28 cellular contexts compared by ENCODE assay signal in the genomic region with DNA sequence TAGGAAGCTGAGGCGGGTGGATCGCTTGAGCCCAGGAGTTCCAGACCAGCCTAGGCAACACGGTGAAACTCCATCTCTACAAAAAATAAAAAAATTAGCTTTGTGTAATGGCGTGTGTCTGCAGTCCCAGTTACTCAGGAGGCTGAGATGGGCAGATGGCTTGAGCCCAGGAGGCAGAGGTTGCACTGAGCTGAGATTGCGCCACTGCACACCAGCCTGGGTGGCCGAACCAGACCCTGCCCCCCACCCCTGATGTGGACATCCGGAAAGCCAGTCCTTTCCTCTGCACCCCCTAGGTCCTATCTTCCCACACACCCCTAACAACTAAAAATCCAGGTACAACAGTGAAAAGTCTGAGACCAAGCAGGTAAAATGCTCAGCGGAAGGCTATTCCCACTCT.
"Had no signal": no experiment of that assay in that cellular context is flagged by ENCODE, and none has a peak within 500 bp of the region (broad histone marks: within the 10 kb centered on the region; RNA-seq: fewer than 3 reads in every experiment).

No MANE protein-coding gene starts in this region.

- H3K36me3 ChIP-seq: stomach, suprapubic skin, thoracic aorta, thyroid gland, tibial artery, tibial nerve, transverse colon, upper lobe of left lung, upper lobe of right lung, uterus, vagina had no signal

- DNase-seq: stimulated activated CD4-positive, alpha-beta T cell treated with anti-CD3 and anti-CD28 coated beads, Interleukin-2, amount 100 ng/mL, for 48 hours; stimulated activated CD4-positive, alpha-beta T cell treated with anti-CD3 and anti-CD28 coated beads, Interleukin-4, amount 100 ng/mL, for 1 hour; stimulated activated CD4-positive, alpha-beta T cell treated with anti-CD3 and anti-CD28 coated beads, Interleukin-4, amount 100 ng/mL, for 24 hours; stimulated activated CD4-positive, alpha-beta T cell treated with anti-CD3 and anti-CD28 coated beads, Interleukin-4, amount 100 ng/mL, for 4 hours; stimulated activated CD8-positive, alpha-beta memory T cell treated with anti-CD3 and anti-CD28 coated beads, Interleukin-4, amount 100 ng/mL, for 48 hours; stimulated activated naive B cell treated with anti-CD40 and anti-IgM and Interleukin-4, amounts not matched to agents 10 μg/mL and 1 μg/mL and 100 μg/mL, for 72 hours; stimulated activated naive CD4-positive, alpha-beta T cell; stimulated activated naive CD4-positive, alpha-beta T cell treated with Interleukin-2 at 50 U/mL for 16 hours; stimulated activated naive CD8-positive, alpha-beta T cell treated with anti-CD3 and anti-CD28 coated beads, Interleukin-15, amount 100 ng/mL, for 72 hours; stimulated activated naive CD8-positive, alpha-beta T cell treated with anti-CD3 and anti-CD28 coated beads, Interleukin-15, Interleukin-2, amounts not matched to agents 100 U/mL and 50 U/mL, for 24 hours; stomach; substantia nigra; testis; thyroid gland; tibial artery; transverse colon; trophoblast cell; upper lobe of right lung; uterus had no signal

- H3K4me1 Mint-ChIP-seq: stimulated activated effector memory CD8-positive, alpha-beta T cell treated with anti-CD3 and anti-CD28 coated beads, Interleukin-12 subunit alpha, Interleukin-12 subunit beta, amount 100 ng/mL, for 72 hours; stimulated activated naive CD8-positive, alpha-beta T cell treated with anti-CD3 and anti-CD28 coated beads, Interleukin-15, amount 100 ng/mL, for 72 hours had no signal

- ATAC-seq: stimulated activated effector memory CD8-positive, alpha-beta T cell treated with anti-CD3 and anti-CD28 coated beads, Interleukin-12 subunit alpha, Interleukin-12 subunit beta, amount 100 ng/mL, for 72 hours; stimulated activated memory B cell treated with anti-CD40 and anti-IgM and Interleukin-4, amounts not matched to agents 10 μg/mL and 1 μg/mL and 100 μg/mL, for 72 hours; stimulated activated naive B cell treated with anti-CD40 and anti-IgM and Interleukin-4, amounts not matched to agents 10 μg/mL and 1 μg/mL and 100 μg/mL, for 72 hours; stimulated activated naive CD8-positive, alpha-beta T cell treated with anti-CD3 and anti-CD28 coated beads, Interleukin-15, amount 100 ng/mL, for 72 hours; stimulated activated naive CD8-positive, alpha-beta T cell treated with anti-CD3 and anti-CD28 coated beads, Interleukin-15, Interleukin-2, amounts not matched to agents 100 U/mL and 50 U/mL, for 24 hours; upper lobe of right lung had no signal

- H3K27ac ChIP-seq: stomach, suprapubic skin, testis, thoracic aorta, thyroid gland, tibial artery, tibial nerve, transverse colon, upper lobe of left lung, upper lobe of right lung, uterus, vagina had no signal

- H3K4me3 Mint-ChIP-seq: stimulated activated effector memory CD8-positive, alpha-beta T cell treated with anti-CD3 and anti-CD28 coated beads, Interleukin-12 subunit alpha, Interleukin-12 subunit beta, amount 100 ng/mL, for 72 hours; stimulated activated memory B cell treated with anti-CD40 and anti-IgM and Interleukin-4, amounts not matched to agents 10 μg/mL and 1 μg/mL and 100 μg/mL, for 72 hours; stimulated activated naive B cell treated with anti-CD40 and anti-IgM and Interleukin-4, amounts not matched to agents 10 μg/mL and 1 μg/mL and 100 μg/mL, for 72 hours; stimulated activated naive CD8-positive, alpha-beta T cell treated with anti-CD3 and anti-CD28 coated beads, Interleukin-15, amount 100 ng/mL, for 72 hours; stimulated activated naive CD8-positive, alpha-beta T cell treated with anti-CD3 and anti-CD28 coated beads, Interleukin-15, Interleukin-2, amounts not matched to agents 100 ng/mL and 50 ng/mL, for 24 hours; type B pancreatic cell had no signal

- H3K4me1 ChIP-seq: suprapubic skin, testis, thyroid gland, transverse colon, upper lobe of left lung, upper lobe of right lung, uterus, vagina had no signal

- H3K27me3 ChIP-seq: suprapubic skin, testis, thyroid gland, tibial artery, upper lobe of left lung, uterus, vagina had no signal

- H3K4me3 ChIP-seq: stomach, suprapubic skin, testis, thoracic aorta, thyroid gland, tibial artery, tibial nerve, transverse colon, upper lobe of left lung, upper lobe of right lung, uterus, vagina had no signal

- H3K9me3 ChIP-seq: stomach, suprapubic skin, testis, thoracic aorta, thyroid gland, tibial artery, tibial nerve, transverse colon, upper lobe of left lung, upper lobe of right lung, uterus, vagina had no signal

- H3K36me3 Mint-ChIP-seq: stimulated activated effector memory CD8-positive, alpha-beta T cell treated with anti-CD3 and anti-CD28 coated beads, Interleukin-12 subunit alpha, Interleukin-12 subunit beta, amount 100 ng/mL, for 72 hours; stimulated activated memory B cell treated with anti-CD40 and anti-IgM and Interleukin-4, amounts not matched to agents 10 μg/mL and 1 μg/mL and 100 μg/mL, for 72 hours; stimulated activated naive B cell treated with anti-CD40 and anti-IgM and Interleukin-4, amounts not matched to agents 10 μg/mL and 1 μg/mL and 100 μg/mL, for 72 hours; type B pancreatic cell had no signal

- H3K27ac Mint-ChIP-seq: stimulated activated effector memory CD8-positive, alpha-beta T cell treated with anti-CD3 and anti-CD28 coated beads, Interleukin-12 subunit alpha, Interleukin-12 subunit beta, amount 100 ng/mL, for 72 hours; stimulated activated memory B cell treated with anti-CD40 and anti-IgM and Interleukin-4, amounts not matched to agents 10 μg/mL and 1 μg/mL and 100 μg/mL, for 72 hours; stimulated activated naive B cell treated with anti-CD40 and anti-IgM and Interleukin-4, amounts not matched to agents 10 μg/mL and 1 μg/mL and 100 μg/mL, for 72 hours; stimulated activated naive CD8-positive, alpha-beta T cell treated with anti-CD3 and anti-CD28 coated beads, Interleukin-15, amount 100 ng/mL, for 72 hours; stimulated activated naive CD8-positive, alpha-beta T cell treated with anti-CD3 and anti-CD28 coated beads, Interleukin-15, Interleukin-2, amounts not matched to agents 100 ng/mL and 50 ng/mL, for 24 hours; type B pancreatic cell had no signal

- H3K9me3 Mint-ChIP-seq: stimulated activated effector memory CD8-positive, alpha-beta T cell treated with anti-CD3 and anti-CD28 coated beads, Interleukin-12 subunit alpha, Interleukin-12 subunit beta, amount 100 ng/mL, for 72 hours; stimulated activated memory B cell treated with anti-CD40 and anti-IgM and Interleukin-4, amounts not matched to agents 10 μg/mL and 1 μg/mL and 100 μg/mL, for 72 hours; stimulated activated naive B cell treated with anti-CD40 and anti-IgM and Interleukin-4, amounts not matched to agents 10 μg/mL and 1 μg/mL and 100 μg/mL, for 72 hours; stimulated activated naive CD8-positive, alpha-beta T cell treated with anti-CD3 and anti-CD28 coated beads, Interleukin-15, amount 100 ng/mL, for 72 hours; stimulated activated naive CD8-positive, alpha-beta T cell treated with anti-CD3 and anti-CD28 coated beads, Interleukin-15, Interleukin-2, amounts not matched to agents 100 ng/mL and 50 ng/mL, for 24 hours; type B pancreatic cell had no signal
